9 cellular contexts compared by ENCODE assay signal in the genomic region with DNA sequence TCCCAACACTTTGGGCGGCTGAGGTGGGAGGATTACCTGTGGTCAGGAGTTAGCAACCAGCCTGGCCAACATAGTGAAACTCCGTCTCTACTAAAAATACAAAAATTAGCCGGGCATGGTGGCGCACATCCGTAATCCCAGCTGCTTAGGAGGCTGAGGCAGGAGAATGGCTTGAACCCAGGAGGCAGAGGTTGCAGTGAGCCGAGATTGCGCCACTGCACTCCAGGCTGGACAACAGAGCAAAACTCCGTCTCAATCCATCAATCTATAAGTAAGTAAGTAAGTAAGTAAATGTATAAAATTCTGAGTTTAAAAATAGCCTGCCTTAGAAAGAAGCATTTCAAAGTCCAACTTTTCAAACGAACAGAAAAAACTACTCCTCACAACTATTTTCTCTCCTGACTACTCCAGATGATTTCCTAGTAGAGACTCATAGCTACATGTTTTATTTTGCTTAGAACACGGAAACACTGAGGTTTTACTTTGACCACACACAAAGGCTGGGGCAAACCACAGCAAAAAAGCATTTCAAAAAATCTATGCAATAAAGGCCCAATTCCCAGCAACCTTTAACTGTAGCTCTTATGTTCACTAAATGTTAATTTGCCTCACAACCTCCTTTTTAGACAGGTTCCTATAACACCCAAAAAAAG. TPM values are rescaled to one million over a fixed set of nuclear protein-coding genes. Genes with fewer than 3 reads are reported as not detected.
A peak's percentile ranks its signal among the peaks of the same experiment; 100 is the strongest.
DNase-seq lines count a peak whose midpoint lies in the region; ATAC-seq and TF ChIP-seq lines count a peak whose summit lies in the region.
"Had no signal": no experiment of that assay in that cellular context is flagged by ENCODE, and none has a peak within 500 bp of the region (broad histone marks: within the 10 kb centered on the region; RNA-seq: fewer than 3 reads in every experiment).

No MANE protein-coding gene starts in this region.

- no peaks in the 10 kb centered on the region for H3K9me2 ChIP-seq in OCI-LY7 (ENCODE audit: insufficient read depth, low read length)

- DNase-seq in left cardiac atrium (no peak), left ventricle myocardium superior (no peak), T-cell (peak in 25 of 34 experiments; percentile 6 to 54 (median 23)), fibroblast of gingiva (ENCODE audit: low read depth) (peak; percentile 6), transverse colon (no peak), SW480 (ENCODE audit: low spot score) (no peak), progenitor cell of endocrine pancreas (ENCODE audit: low spot score, unreplicated experiment) (no peak), OCI-LY7 (ENCODE audit: low spot score) (no peak)
- DNase-seq: midbrain had no signal

- peak overlapping the region; percentile 51 to 66 (median 57) for H3K4me3 Mint-ChIP-seq in T-cell
- H3K4me3 Mint-ChIP-seq in progenitor cell of endocrine pancreas (ENCODE audit: low read depth), result no peak overlapping the region

- TF ChIP-seq POLR2A in transverse colon (IDR thresholded peaks at IDR 0.05), result no peak

- BruUV-seq in OCI-LY7 (replicated peaks; lab: Mats Ljungman, UMichigan), result no TSS peak

- H3K9me3 Mint-ChIP-seq in T-cell (no peaks in the 10 kb centered on the region), progenitor cell of endocrine pancreas (ENCODE audit: low read depth) (no peaks in the 10 kb centered on the region)

- no peak overlapping the region for H3K4me2 ChIP-seq in OCI-LY7 (ENCODE audit: low read length)

- intact Hi-C loops in left cardiac atrium (cut with DNase I), result no loop called here
- intact Hi-C loops in left ventricle myocardium superior (cut with micrococcal nuclease), result no loop called here
- intact Hi-C loops in transverse colon (cut with DNase I; ENCODE audit: low total_unique reads), result no loop called here
- intact Hi-C loops in OCI-LY7 (cut with micrococcal nuclease; ENCODE audit: unreplicated experiment), result no loop called here

- no peak for TF ChIP-seq EP300 in transverse colon (IDR thresholded peaks at IDR 0.05; ENCODE audit: low read depth)

- peak; percentile 31 to 41 for ATAC-seq in left cardiac atrium
- ATAC-seq in left ventricle myocardium superior, result no peak
- ATAC-seq in T-cell (replicated peaks in 1 of 4), result peak; percentile 60 to 94 (median 90)

- WGBS in transverse colon (ENCODE audit: low coverage in 1 of 2), 2 donors, result 69 to 71% methylated on average over 9 to 10 of the region's 10 CpGs

- no peaks in the 10 kb centered on the region for H3K9me3 ChIP-seq in transverse colon
- no peaks in the 10 kb centered on the region for H3K9me3 ChIP-seq in OCI-LY7 (ENCODE audit: low read length)

- no peak for TF ChIP-seq CTCF in transverse colon (IDR thresholded peaks at IDR 0.05)
- TF ChIP-seq CTCF in progenitor cell of endocrine pancreas (IDR thresholded peaks at IDR 0.05; ENCODE audit: unreplicated experiment), result no peak
- TF ChIP-seq CTCF in OCI-LY7 (conservative IDR thresholded peaks at IDR 0.05; ENCODE audit: low read length), result no peak

- H3K79me2 ChIP-seq in OCI-LY7 (ENCODE audit: insufficient read depth, low read depth, low read length), result peaks cover 49% of the 10 kb centered on the region

- H3K36me3 Mint-ChIP-seq in T-cell (peaks cover 29% of the 10 kb centered on the region), progenitor cell of endocrine pancreas (ENCODE audit: insufficient read depth) (peaks cover 8% of the 10 kb centered on the region)

- H3K36me3 ChIP-seq in transverse colon (peaks cover 0 to 23% (median 6%) of the 10 kb centered on the region in 4 donors), OCI-LY7 (ENCODE audit: insufficient read depth, low read length) (peaks cover 40% of the 10 kb centered on the region)

- no peaks in the 10 kb centered on the region for H3K27me3 Mint-ChIP-seq in T-cell
- H3K27me3 Mint-ChIP-seq in progenitor cell of endocrine pancreas, result no peaks in the 10 kb centered on the region

- in situ Hi-C loops in transverse colon (cut with MboI; ENCODE audit: low pct_ligation_motif_present in 1 of 4, low pct_unique_long_range_greater_than_20kb in 1 of 4, low sequenced_read_pairs in 3 of 4), result no loop called here

- no peak overlapping the region for H2AFZ ChIP-seq in OCI-LY7 (ENCODE audit: low read length)

- H3K4me3 ChIP-seq in transverse colon (no peak overlapping the region), OCI-LY7 (ENCODE audit: low read depth, low read length, poor library complexity, severe bottlenecking) (no peak overlapping the region)

- H3K27ac ChIP-seq in transverse colon (peak overlapping the region; percentile 30 to 53 (median 42)), OCI-LY7 (ENCODE audit: low read depth, low read length, poor library complexity, severe bottlenecking) (no peak overlapping the region)

- H3K27ac Mint-ChIP-seq in T-cell (peak overlapping the region; percentile 30 to 60), progenitor cell of endocrine pancreas (no peak overlapping the region)

- H3K4me1 ChIP-seq in transverse colon, result peaks cover 7 to 21% (median 12%) of the 10 kb centered on the region in 4 donors
- H3K4me1 ChIP-seq in OCI-LY7 (ENCODE audit: insufficient read depth, low read length, poor library complexity, severe bottlenecking), result no peaks in the 10 kb centered on the region

- H3K27me3 ChIP-seq in transverse colon, result no peaks in the 10 kb centered on the region

- H4K20me1 ChIP-seq in OCI-LY7 (ENCODE audit: insufficient read depth, low read length), result peaks cover 7% of the 10 kb centered on the region; the same call in 1 of the 2 replicates

- POLR2A ChIA-PET in T-cell (lab: Charles Lee) (interaction anchor here (0.5 to 1.4 kb wide), 8 partner anchors 12 to 224 kb away, joined by 3 to 8 read pairs (median 3); partner anchors contain the start of genes SPTY2D1 (in 2 of the 2), LDHA (in 1 of the 2), TSG101 (in 1 of the 2) and UEVLD (in 1 of the 2)), OCI-LY7 (lab: Charles Lee) (interaction anchor here (1.0 to 1.7 kb wide), 4 partner anchors 11 to 54 kb away, joined by 3 to 7 read pairs (median 5); no protein-coding TSS in a partner anchor)

- H3K4me1 Mint-ChIP-seq in T-cell, result peaks cover 58 to 67% (median 59%) of the 10 kb centered on the region in 3 donors
- no peaks in the 10 kb centered on the region for H3K4me1 Mint-ChIP-seq in progenitor cell of endocrine pancreas (ENCODE audit: low read depth)

- CTCF ChIA-PET in T-cell (lab: Charles Lee), result interaction anchor here in 1 of 2 donors (0.6 to 1.0 kb wide), 8 partner anchors 11 to 262 kb away, joined by 3 to 5 read pairs (median 4); partner anchors contain the start of gene SPTY2D1
- CTCF ChIA-PET in OCI-LY7 (lab: Charles Lee; ENCODE audit: unreplicated experiment), result no interaction called here

RNA-seq across cellular contexts. Expression of gene SPTY2D1, which starts 16.3 kb away (rescaled TPM):
- 10 to 100 TPM in 1 of 2 donors, 1 to 10 TPM in 1; 9.0 to 10.9 TPM for total RNA-seq in left cardiac atrium
- total RNA-seq in left ventricle myocardium superior, result 9.4 TPM
- 10 to 100 TPM; 18.2 to 46.2 (median 22.2) TPM for total RNA-seq in T-cell
- total RNA-seq in transverse colon, result 10 to 100 TPM in 3 of 4 donors, 1 to 10 TPM in 1; 8.2 to 18.4 (median 16.4) TPM
- total RNA-seq in progenitor cell of endocrine pancreas, result 19.2 and 21.6 TPM in 2 replicates
- 15.6 and 15.8 TPM in 2 replicates for total RNA-seq in OCI-LY7 (2014; rRNA removed; shearing (Covaris generic))
- 15.8 and 16.9 TPM in 2 replicates for total RNA-seq in OCI-LY7 (2022)

RNA-seq across cellular contexts. Expression of gene MISFA, which starts 18.2 kb away (rescaled TPM):
- total RNA-seq in left cardiac atrium, result 1 to 10 TPM; 5.9 to 6.6 TPM
- 10.3 TPM for total RNA-seq in left ventricle myocardium superior
- under 1 TPM in 1 of 5 donors, not detected in 4; 0.59 TPM for total RNA-seq in T-cell
- total RNA-seq in transverse colon, result 1 to 10 TPM in 1 of 4 donors, under 1 TPM in 1, not detected in 2; 0.40 to 2.0 TPM
- 7.1 and 8.4 TPM in 2 replicates for total RNA-seq in progenitor cell of endocrine pancreas
- total RNA-seq in OCI-LY7 (2014; rRNA removed; shearing (Covaris generic)), result not detected in 2 replicates
- total RNA-seq in OCI-LY7 (2022), result 1.00 TPM in 1 of 2 replicates, not detected in the other

RNA-seq across cellular contexts. Expression of gene UEVLD, which starts 29.3 kb away (rescaled TPM):
- total RNA-seq in left cardiac atrium (10 to 100 TPM; 16.1 to 17.6 TPM), left ventricle myocardium superior (18.5 TPM), T-cell (1 to 10 TPM; 3.9 to 9.0 (median 7.1) TPM), transverse colon (10 to 100 TPM; 11.2 to 40.3 (median 25.3) TPM), progenitor cell of endocrine pancreas (13.9 and 14.5 TPM in 2 replicates), OCI-LY7 (2022) (3.5 and 4.7 TPM in 2 replicates)
- 1.3 and 1.5 TPM in 2 replicates for total RNA-seq in OCI-LY7 (2014; rRNA removed; shearing (Covaris generic))

Comparison
In these comparisons a context has a peak if more than half of its experiments do, and no peak if none do; other contexts are left out.
1. DNase-seq: peak in T-cell (25 of 34) and fibroblast of gingiva (single experiment); none in left cardiac atrium (single experiment), left ventricle myocardium superior (single experiment), transverse colon (single experiment), SW480 (single experiment), progenitor cell of endocrine pancreas (single experiment) and OCI-LY7 (single experiment).